Comparison of ENCODE assay signal across 26 cellular contexts in genomic region chr9:117091529-117091928, GRCh38.
"Had no signal": no experiment of that assay in that cellular context is flagged by ENCODE, and none has a peak within 500 bp of the region (broad histone marks: within the 10 kb centered on the region; RNA-seq: fewer than 3 reads in every experiment).

No MANE protein-coding gene starts in this region.

- H3K27ac ChIP-seq: breast epithelium, gastrocnemius medialis, left lung, suprapubic skin, tibial nerve, WERI-Rb-1 had no signal

- FAIRE-seq: colon, small intestine, TTC549 had no signal

- H3K4me1 ChIP-seq: breast epithelium, gastrocnemius medialis, left lung, suprapubic skin had no signal

- H3K27me3 ChIP-seq: breast epithelium, gastrocnemius medialis, left lung, suprapubic skin, tibial nerve had no signal

- H3K9me3 ChIP-seq: breast epithelium, gastrocnemius medialis, left lung, suprapubic skin, tibial nerve had no signal

- H3K4me3 ChIP-seq: breast epithelium, gastrocnemius medialis, left lung, suprapubic skin, tibial nerve had no signal

- H3K36me3 ChIP-seq: breast epithelium, gastrocnemius medialis, left lung, suprapubic skin, tibial nerve had no signal

- DNase-seq: activated CD4-positive, alpha-beta T cell treated with anti-CD3 and anti-CD28 coated beads for 1 hour; activated CD4-positive, alpha-beta T cell treated with anti-CD3 and anti-CD28 coated beads, Interleukin-2, amount 50 U/mL, for 4 hours; activated CD8-positive, alpha-beta memory T cell treated with anti-CD3 and anti-CD28 coated beads, Interleukin-2, amount 50 U/mL, for 48 hours; activated naive CD4-positive, alpha-beta T cell treated with anti-CD3 and anti-CD28 coated beads for 36 hours; activated naive CD8-positive, alpha-beta T cell treated with anti-CD3 and anti-CD28 coated beads, Interleukin-2, amount 10 ng/mL, durations not matched to agents 7 days and 5 days; activated T-cell treated with anti-CD3 and anti-CD28 coated beads, Interleukin-2, amount 50 U/mL, for 4 hours; amniotic stem cell; effector memory CD4-positive, alpha-beta T cell; gastrocnemius medialis; head of caudate nucleus; hypothalamus; immature natural killer cell; kidney glomerular epithelial cell; left lung; natural killer cell; small intestine; stimulated activated CD4-positive, alpha-beta T cell treated with anti-CD3 and anti-CD28 coated beads, Interleukin-2, amount 100 ng/mL, for 24 hours; stimulated activated naive CD8-positive, alpha-beta T cell treated with anti-CD3 and anti-CD28 coated beads, Interleukin-15, amount 100 ng/mL, for 72 hours; WERI-Rb-1 had no signal

- ATAC-seq: activated T-cell treated with anti-CD3 and anti-CD28 coated beads, Interleukin-2, amount 50 U/mL, for 4 hours; gastrocnemius medialis; left lung; natural killer cell; sciatic nerve; stimulated activated effector memory CD8-positive, alpha-beta T cell treated with anti-CD3 and anti-CD28 coated beads, Interleukin-12 subunit alpha, Interleukin-12 subunit beta, amount 100 ng/mL, for 72 hours; stimulated activated naive CD8-positive, alpha-beta T cell treated with anti-CD3 and anti-CD28 coated beads, Interleukin-15, amount 100 ng/mL, for 72 hours had no signal
